ENCODE assay signal across 21 cellular contexts in the genomic region with DNA sequence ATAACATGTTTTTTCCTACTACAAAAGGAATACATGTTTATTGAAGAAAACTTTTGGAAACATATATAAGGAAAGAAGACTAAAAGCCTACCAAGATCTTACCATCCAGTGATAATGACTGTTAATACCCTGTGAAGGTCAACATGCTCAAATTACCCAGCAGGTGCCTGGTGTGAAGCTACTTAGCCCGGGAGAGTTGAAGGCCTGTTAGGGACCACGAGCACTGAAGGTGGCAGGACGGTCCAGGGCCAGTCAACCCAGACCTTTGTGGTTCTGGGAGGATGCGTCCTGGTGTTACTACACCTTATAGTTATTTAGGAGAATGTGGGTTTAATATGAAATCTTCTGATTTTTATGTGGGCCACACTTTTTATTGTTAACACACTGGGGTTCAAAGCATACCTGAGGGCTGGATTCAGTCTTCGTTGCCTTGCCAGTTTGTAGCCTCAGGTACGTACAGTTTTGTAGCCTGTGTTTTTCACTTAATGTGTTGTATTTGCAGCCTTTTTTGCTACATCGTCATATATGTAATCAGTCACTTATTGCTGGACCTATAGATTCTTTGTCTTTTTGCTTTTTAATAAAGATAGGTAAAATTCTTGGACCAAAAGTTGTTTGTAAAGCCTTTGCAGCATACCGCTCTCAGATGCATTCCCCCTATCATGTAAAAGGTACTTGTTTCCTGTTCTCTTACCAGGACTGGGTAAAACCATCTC. TPM values are rescaled to one million over a fixed set of nuclear protein-coding genes. Genes with fewer than 3 reads are reported as not detected.
A peak's percentile ranks its signal among the peaks of the same experiment; 100 is the strongest.
DNase-seq lines count a peak whose midpoint lies in the region; ATAC-seq, FAIRE-seq and TF ChIP-seq lines count a peak whose summit lies in the region.
"Had no signal": no experiment of that assay in that cellular context is flagged by ENCODE, and none has a peak within 500 bp of the region (broad histone marks: within the 10 kb centered on the region; RNA-seq: fewer than 3 reads in every experiment).

No MANE protein-coding gene starts in this region.

- peaks cover 17% of the 10 kb centered on the region for H3K36me3 Mint-ChIP-seq in type B pancreatic cell
- H3K36me3 Mint-ChIP-seq in activated CD4-positive, alpha-beta memory T cell treated with anti-CD3 and anti-CD28 coated beads, Interleukin-2, amount 10 ng/mL, durations not matched to agents 7 days and 5 days (ENCODE audit: low read depth) = no peaks in the 10 kb centered on the region
- H3K36me3 Mint-ChIP-seq: naive B cell had no signal

- CTCF ChIA-PET in K562 (lab: Yijun Ruan, JAX; ENCODE audit: low intra/inter-chr PET ratio) = no interaction called here
- CTCF ChIA-PET in activated CD4-positive, alpha-beta memory T cell treated with anti-CD3 and anti-CD28 coated beads, Interleukin-2, amount 10 ng/mL, durations not matched to agents 7 days and 5 days (lab: Charles Lee) = interaction anchor here (1.0 kb wide), 1 partner anchor 47 kb away, joined by 3 read pairs; no protein-coding TSS in a partner anchor

- H3K4me3 ChIP-seq in cardiac muscle cell = no peak overlapping the region
- H3K4me3 ChIP-seq in right cardiac atrium (ENCODE audit: low read length) = no peak overlapping the region
- H3K4me3 ChIP-seq in K562 = no peak overlapping the region
- H3K4me3 ChIP-seq: GM12878, ovary, Peyer's patch, SK-N-MC had no signal

- no peak overlapping the region for H3K4me2 ChIP-seq in K562 (ENCODE audit: insufficient read depth, low read length)

- in situ Hi-C loops in K562 (cut with MboI) = no loop called here

- DNase-seq in cardiac muscle cell (ENCODE audit: low read depth in 1 of 2, low spot score in 1 of 2) (peak in 1 of 2 donors; percentile 34), right cardiac atrium (no peak), NCI-H2227 (lab: John Stamatoyannopoulos, UW; ENCODE audit: unreplicated experiment) (peak; percentile 17), K562 (ENCODE audit: extremely low read depth in 1 of 4, low spot score in 3 of 4) (no peak), type B pancreatic cell (ENCODE audit: extremely low spot score, unreplicated experiment) (no peak)
- DNase-seq in activated CD4-positive, CD25-positive, alpha-beta regulatory T cell (lab: John Stamatoyannopoulos, UW) = no peak
- DNase-seq in activated CD4-positive, alpha-beta memory T cell treated with anti-CD3 and anti-CD28 coated beads, Interleukin-2, amount 10 ng/mL, durations not matched to agents 7 days and 5 days = no peak
- DNase-seq: activated naive CD4-positive, alpha-beta T cell; activated T-cell treated with anti-CD3 and anti-CD28 coated beads, Interleukin-2, amount 50 U/mL, for 24 hours; DMS79; HFFc6; mammary epithelial cell; naive B cell; NCI-H1694; NCI-H774; ovary; Peyer's patch had no signal

- no peaks in the 10 kb centered on the region for H3K9me1 ChIP-seq in K562 (ENCODE audit: control insufficient read depth, insufficient read depth, low read length)

- no peak for TF ChIP-seq POLR2A in K562 (conservative IDR thresholded peaks at IDR 0.05)

- no peak overlapping the region for H3K4me3 Mint-ChIP-seq in type B pancreatic cell
- no peak overlapping the region for H3K4me3 Mint-ChIP-seq in activated CD4-positive, alpha-beta memory T cell treated with anti-CD3 and anti-CD28 coated beads, Interleukin-2, amount 10 ng/mL, durations not matched to agents 7 days and 5 days
- H3K4me3 Mint-ChIP-seq: activated T-cell treated with anti-CD3 and anti-CD28 coated beads, Interleukin-2, amount 50 U/mL, for 24 hours; HFFc6; naive B cell had no signal

- ATAC-seq in right cardiac atrium = no peak
- no peak for ATAC-seq in K562
- no peak for ATAC-seq in HG03354 (IDR thresholded peaks at IDR 0.05; ENCODE audit: poor library complexity, severe bottlenecking, unreplicated experiment)
- ATAC-seq: GM12878 had no signal

- no peak for TF ChIP-seq CTCF in cardiac muscle cell (IDR thresholded peaks at IDR 0.05; ENCODE audit: low read depth, low read length)
- TF ChIP-seq CTCF in K562 (IDR thresholded peaks at IDR 0.05 in 2 of 3, conservative IDR thresholded peaks at IDR 0.05 in 1 of 3; ENCODE audit: insufficient read depth in 2 of 3, low read depth in 1 of 3, low read length in 3 of 3) = no peak
- no peak for TF ChIP-seq CTCF in type B pancreatic cell (conservative IDR thresholded peaks at IDR 0.05)

- no peaks in the 10 kb centered on the region for H3K27me3 Mint-ChIP-seq in type B pancreatic cell
- peaks cover 4% of the 10 kb centered on the region for H3K27me3 Mint-ChIP-seq in activated CD4-positive, alpha-beta memory T cell treated with anti-CD3 and anti-CD28 coated beads, Interleukin-2, amount 10 ng/mL, durations not matched to agents 7 days and 5 days
- H3K27me3 Mint-ChIP-seq: activated T-cell treated with anti-CD3 and anti-CD28 coated beads, Interleukin-2, amount 50 U/mL, for 24 hours had no signal

- H3K79me2 ChIP-seq in K562 (ENCODE audit: control insufficient read depth, insufficient read depth, low read length) = no peaks in the 10 kb centered on the region

- 83% methylated on average over 8 of the region's 8 CpGs for WGBS in right cardiac atrium
- WGBS in K562 (ENCODE audit: insufficient coverage, low coverage, missing lambda C conversion rate) = 35% methylated on average over 8 of the region's 8 CpGs

- TF ChIP-seq RAD21 in K562 (CRISPR knock-in tag; conservative IDR thresholded peaks at IDR 0.05 in 1 of 2, IDR thresholded peaks at IDR 0.05 in 1 of 2) = no peak

- H4K20me1 ChIP-seq in K562 (replicated peaks; ENCODE audit: control insufficient read depth, insufficient read depth, low read length) = no peaks in the 10 kb centered on the region

- H3K27me3 ChIP-seq in cardiac muscle cell = no peaks in the 10 kb centered on the region
- H3K27me3 ChIP-seq in right cardiac atrium (ENCODE audit: control insufficient read depth, insufficient read depth) = no peaks in the 10 kb centered on the region
- peaks cover 0 to 3% of the 10 kb centered on the region in 2 experiments; a peak in 2 of 5 replicates for H3K27me3 ChIP-seq in K562 (ENCODE audit: control insufficient read depth in 2 of 2, insufficient read depth in 2 of 2, low read length in 2 of 2)
- H3K27me3 ChIP-seq: ovary, Peyer's patch had no signal

- peak overlapping the region; percentile 70 for H3K27ac Mint-ChIP-seq in type B pancreatic cell
- H3K27ac Mint-ChIP-seq in activated CD4-positive, alpha-beta memory T cell treated with anti-CD3 and anti-CD28 coated beads, Interleukin-2, amount 10 ng/mL, durations not matched to agents 7 days and 5 days = no peak overlapping the region
- H3K27ac Mint-ChIP-seq: activated T-cell treated with anti-CD3 and anti-CD28 coated beads, Interleukin-2, amount 50 U/mL, for 24 hours; naive B cell had no signal

- no peaks in the 10 kb centered on the region for H3K9me3 ChIP-seq in cardiac muscle cell (ENCODE audit: low read depth)
- no peaks in the 10 kb centered on the region for H3K9me3 ChIP-seq in right cardiac atrium (ENCODE audit: control insufficient read depth, low read length)
- H3K9me3 ChIP-seq in K562 (replicated peaks; ENCODE audit: control insufficient read depth, insufficient read depth, low read depth, low read length) = no peaks in the 10 kb centered on the region
- H3K9me3 ChIP-seq: ovary, Peyer's patch had no signal

- peaks cover 7% of the 10 kb centered on the region for H3K9me3 Mint-ChIP-seq in type B pancreatic cell
- no peaks in the 10 kb centered on the region for H3K9me3 Mint-ChIP-seq in activated CD4-positive, alpha-beta memory T cell treated with anti-CD3 and anti-CD28 coated beads, Interleukin-2, amount 10 ng/mL, durations not matched to agents 7 days and 5 days
- H3K9me3 Mint-ChIP-seq: activated T-cell treated with anti-CD3 and anti-CD28 coated beads, Interleukin-2, amount 50 U/mL, for 24 hours; HFFc6; naive B cell had no signal

- H3K27ac ChIP-seq in cardiac muscle cell = peak overlapping the region; percentile 50
- no peak overlapping the region for H3K27ac ChIP-seq in right cardiac atrium (ENCODE audit: low read length)
- no peak overlapping the region for H3K27ac ChIP-seq in K562 (ENCODE audit: extremely low read depth, low read depth, low read length)
- H3K27ac ChIP-seq: C4-2B, ovary, Peyer's patch, SK-N-MC had no signal

- H3K9ac ChIP-seq in K562 (ENCODE audit: insufficient read depth in 1 of 2, low read depth in 2 of 2, low read length in 2 of 2) = no peak overlapping the region

- FAIRE-seq in K562 (lab: Jason Lieb, UNC) = no peak
- FAIRE-seq: GM12878 had no signal

- H2AFZ ChIP-seq in K562 (ENCODE audit: low read depth, low read length) = no peak overlapping the region

- intact Hi-C loops in right cardiac atrium (cut with DNase I) (loop anchor here in 1 of 4 donors (10.0 kb wide), 2 partner anchors 53 to 103 kb away; no protein-coding TSS in a partner anchor), K562 (cut with micrococcal nuclease) (no loop called here)

- peaks cover 44% of the 10 kb centered on the region for H3K4me1 ChIP-seq in cardiac muscle cell (ENCODE audit: low read depth)
- peaks cover 15% of the 10 kb centered on the region for H3K4me1 ChIP-seq in right cardiac atrium (ENCODE audit: control insufficient read depth, insufficient read depth, low read length)
- H3K4me1 ChIP-seq in K562 (replicated peaks in 1 of 2; ENCODE audit: control insufficient read depth in 2 of 2, insufficient read depth in 2 of 2, low read length in 2 of 2) = peaks cover 5 to 6% of the 10 kb centered on the region in 2 experiments; a peak in 3 of 5 replicates

- H3K4me1 Mint-ChIP-seq in type B pancreatic cell (ENCODE audit: unreplicated experiment) = peaks cover 42% of the 10 kb centered on the region
- H3K4me1 Mint-ChIP-seq in activated CD4-positive, alpha-beta memory T cell treated with anti-CD3 and anti-CD28 coated beads, Interleukin-2, amount 10 ng/mL, durations not matched to agents 7 days and 5 days = no peaks in the 10 kb centered on the region
- H3K4me1 Mint-ChIP-seq: naive B cell had no signal

- BruUV-seq in K562 (replicated peaks; lab: Mats Ljungman, UMichigan) = no TSS peak

- H3K36me3 ChIP-seq in cardiac muscle cell (no peaks in the 10 kb centered on the region), K562 (ENCODE audit: control insufficient read depth, insufficient read depth, low read length) (no peaks in the 10 kb centered on the region)
- H3K36me3 ChIP-seq: ovary, Peyer's patch had no signal

- TF ChIP-seq EP300 in K562 (IDR thresholded peaks at IDR 0.05; ENCODE audit: low read length) = no peak

- POLR2A ChIA-PET in K562 (lab: Yijun Ruan, JAX) = no interaction called here
- POLR2A ChIA-PET in activated CD4-positive, alpha-beta memory T cell treated with anti-CD3 and anti-CD28 coated beads, Interleukin-2, amount 10 ng/mL, durations not matched to agents 7 days and 5 days (lab: Charles Lee) = no interaction called here

RNA-seq across cellular contexts. Expression of a gene that starts 9.8 kb away (rescaled TPM):
- total RNA-seq in cardiac muscle cell (125 and 139 TPM in 2 replicates), right cardiac atrium (10 to 100 TPM; 63.4 to 83.6 (median 70.6) TPM), K562 (2014; rRNA removed) (3.9 and 7.5 TPM in 2 replicates), K562 (2014; rRNA removed; fragmentation: Illumina TruSeq; extraction: Trizol) (4.3 and 6.3 TPM in 2 replicates), K562 (2015; rRNA removed; fragmentation: Illumina TruSeq; extraction: Trizol) (8.0 and 9.8 TPM in 2 replicates), K562 (2021) (7.0 and 8.7 TPM in 2 replicates), type B pancreatic cell (ENCODE audit: low replicate concordance) (44.7 and 89.1 TPM in 2 replicates)
- polyA plus RNA-seq in cardiac muscle cell (90.9 and 92.4 TPM in 2 replicates), right cardiac atrium (32.8 TPM), K562 (2011; rRNA removed) (12.6 TPM in 2 replicates), K562 (2014; fragmentation: Illumina TruSeq; extraction: Trizol) (9.4 and 10.7 TPM in 2 replicates), K562 (2014; fragmentation: Nextera tagmentation; extraction: Ambion mirVana) (1 to 10 TPM; 1.1 to 2.1 TPM), K562 (2014; rRNA removed) (4.8 and 9.5 TPM in 2 replicates)
- total RNA-seq in K562 (2011; cell fraction: chromatin; rRNA removed; ENCODE audit: low replicate concordance) = 12.1 and 17.2 TPM in 2 replicates
- total RNA-seq in K562 (2011; cell fraction: nucleolus; rRNA removed) = 4.3 and 8.3 TPM in 2 replicates
- 9.7 and 14.1 TPM in 2 replicates for total RNA-seq in K562 (2011; cell fraction: nucleoplasm; rRNA removed)
- polyA plus RNA-seq in K562 (2011; cell fraction: cytosol; rRNA removed) = 8.5 and 10.6 TPM in 2 replicates
- polyA plus RNA-seq in K562 (2011; cell fraction: nucleus; rRNA removed) = 23.1 and 27.6 TPM in 2 replicates
- polyA plus RNA-seq in K562 (2012) = 3.9 and 6.9 TPM in 2 replicates
- 15.5 and 18.0 TPM in 2 replicates for polyA minus RNA-seq in K562 (2011; rRNA and poly(A)+ RNA removed)
- 7.8 and 8.7 TPM in 2 replicates for polyA minus RNA-seq in K562 (2011; cell fraction: cytosol; rRNA and poly(A)+ RNA removed)
- polyA minus RNA-seq in K562 (2011; cell fraction: nucleus; rRNA and poly(A)+ RNA removed) = 8.6 and 14.7 TPM in 2 replicates
- total RNA-seq in activated CD4-positive, alpha-beta memory T cell treated with anti-CD3 and anti-CD28 coated beads, Interleukin-2, amount 10 ng/mL, durations not matched to agents 7 days and 5 days = 1 to 10 TPM; 2.7 to 4.0 TPM

RNA-seq across cellular contexts. Expression of a gene that starts 10.6 kb away (rescaled TPM):
- total RNA-seq in cardiac muscle cell (17.0 and 58.3 TPM in 2 replicates), right cardiac atrium (10 to 100 TPM; 25.0 to 37.5 (median 32.3) TPM), K562 (2014; rRNA removed) (16.5 and 25.2 TPM in 2 replicates), K562 (2014; rRNA removed; fragmentation: Illumina TruSeq; extraction: Trizol) (19.9 and 24.0 TPM in 2 replicates), K562 (2015; rRNA removed; fragmentation: Illumina TruSeq; extraction: Trizol) (20.8 and 22.4 TPM in 2 replicates), K562 (2021) (25.6 and 31.9 TPM in 2 replicates), type B pancreatic cell (ENCODE audit: low replicate concordance) (36.8 and 50.4 TPM in 2 replicates)
- polyA plus RNA-seq in cardiac muscle cell (58.1 and 79.4 TPM in 2 replicates), right cardiac atrium (26.7 TPM), K562 (2011; rRNA removed) (97.9 and 98.2 TPM in 2 replicates), K562 (2014; fragmentation: Illumina TruSeq; extraction: Trizol) (32.5 and 39.2 TPM in 2 replicates), K562 (2014; fragmentation: Nextera tagmentation; extraction: Ambion mirVana) (10 to 100 TPM; 79.5 to 80.8 TPM), K562 (2014; rRNA removed) (47.9 and 52.3 TPM in 2 replicates)
- total RNA-seq in K562 (2011; cell fraction: chromatin; rRNA removed; ENCODE audit: low replicate concordance) = 70.4 and 160 TPM in 2 replicates
- 39.9 and 42.9 TPM in 2 replicates for total RNA-seq in K562 (2011; cell fraction: nucleolus; rRNA removed)
- total RNA-seq in K562 (2011; cell fraction: nucleoplasm; rRNA removed) = 64.7 and 86.4 TPM in 2 replicates
- polyA plus RNA-seq in K562 (2011; cell fraction: cytosol; rRNA removed) = 13.0 and 30.9 TPM in 2 replicates
- 78.7 and 127 TPM in 2 replicates for polyA plus RNA-seq in K562 (2011; cell fraction: nucleus; rRNA removed)
- 34.8 and 44.0 TPM in 2 replicates for polyA plus RNA-seq in K562 (2012)
- polyA minus RNA-seq in K562 (2011; rRNA and poly(A)+ RNA removed) = 139 and 147 TPM in 2 replicates
- 18.0 and 22.2 TPM in 2 replicates for polyA minus RNA-seq in K562 (2011; cell fraction: cytosol; rRNA and poly(A)+ RNA removed)
- polyA minus RNA-seq in K562 (2011; cell fraction: nucleus; rRNA and poly(A)+ RNA removed) = 37.7 and 82.6 TPM in 2 replicates
- total RNA-seq in activated CD4-positive, alpha-beta memory T cell treated with anti-CD3 and anti-CD28 coated beads, Interleukin-2, amount 10 ng/mL, durations not matched to agents 7 days and 5 days = 10 to 100 TPM; 33.6 to 39.3 TPM
